In the genomic region with DNA sequence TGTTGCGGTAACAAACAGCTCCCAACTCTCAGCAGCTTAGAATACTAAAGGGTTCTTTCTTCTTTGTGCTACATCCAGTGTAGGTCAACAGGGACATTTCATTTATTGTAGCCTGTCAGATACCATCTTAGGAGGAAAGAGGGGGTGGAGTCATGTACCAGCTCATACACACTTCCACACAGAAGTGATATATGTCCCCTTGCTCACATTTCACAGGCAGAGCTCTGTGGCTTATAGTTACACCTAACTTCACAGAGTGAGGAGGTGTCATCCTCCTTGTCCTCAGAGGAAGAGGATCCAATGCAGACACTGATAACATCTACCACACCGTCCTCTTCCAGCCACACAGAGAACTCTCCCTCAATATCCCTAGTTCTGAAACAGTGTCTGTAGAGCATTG, we compare ENCODE assay signal across 1 cellular context.
TF ChIP-seq lines count a peak whose summit lies in the region.

No MANE protein-coding gene starts in this region.

TF ChIP-seq in H1, 55 proteins besides CTCF, POLR2A, EP300 and RAD21 (continued from another document):
- TF ChIP-seq, protein P1, sequence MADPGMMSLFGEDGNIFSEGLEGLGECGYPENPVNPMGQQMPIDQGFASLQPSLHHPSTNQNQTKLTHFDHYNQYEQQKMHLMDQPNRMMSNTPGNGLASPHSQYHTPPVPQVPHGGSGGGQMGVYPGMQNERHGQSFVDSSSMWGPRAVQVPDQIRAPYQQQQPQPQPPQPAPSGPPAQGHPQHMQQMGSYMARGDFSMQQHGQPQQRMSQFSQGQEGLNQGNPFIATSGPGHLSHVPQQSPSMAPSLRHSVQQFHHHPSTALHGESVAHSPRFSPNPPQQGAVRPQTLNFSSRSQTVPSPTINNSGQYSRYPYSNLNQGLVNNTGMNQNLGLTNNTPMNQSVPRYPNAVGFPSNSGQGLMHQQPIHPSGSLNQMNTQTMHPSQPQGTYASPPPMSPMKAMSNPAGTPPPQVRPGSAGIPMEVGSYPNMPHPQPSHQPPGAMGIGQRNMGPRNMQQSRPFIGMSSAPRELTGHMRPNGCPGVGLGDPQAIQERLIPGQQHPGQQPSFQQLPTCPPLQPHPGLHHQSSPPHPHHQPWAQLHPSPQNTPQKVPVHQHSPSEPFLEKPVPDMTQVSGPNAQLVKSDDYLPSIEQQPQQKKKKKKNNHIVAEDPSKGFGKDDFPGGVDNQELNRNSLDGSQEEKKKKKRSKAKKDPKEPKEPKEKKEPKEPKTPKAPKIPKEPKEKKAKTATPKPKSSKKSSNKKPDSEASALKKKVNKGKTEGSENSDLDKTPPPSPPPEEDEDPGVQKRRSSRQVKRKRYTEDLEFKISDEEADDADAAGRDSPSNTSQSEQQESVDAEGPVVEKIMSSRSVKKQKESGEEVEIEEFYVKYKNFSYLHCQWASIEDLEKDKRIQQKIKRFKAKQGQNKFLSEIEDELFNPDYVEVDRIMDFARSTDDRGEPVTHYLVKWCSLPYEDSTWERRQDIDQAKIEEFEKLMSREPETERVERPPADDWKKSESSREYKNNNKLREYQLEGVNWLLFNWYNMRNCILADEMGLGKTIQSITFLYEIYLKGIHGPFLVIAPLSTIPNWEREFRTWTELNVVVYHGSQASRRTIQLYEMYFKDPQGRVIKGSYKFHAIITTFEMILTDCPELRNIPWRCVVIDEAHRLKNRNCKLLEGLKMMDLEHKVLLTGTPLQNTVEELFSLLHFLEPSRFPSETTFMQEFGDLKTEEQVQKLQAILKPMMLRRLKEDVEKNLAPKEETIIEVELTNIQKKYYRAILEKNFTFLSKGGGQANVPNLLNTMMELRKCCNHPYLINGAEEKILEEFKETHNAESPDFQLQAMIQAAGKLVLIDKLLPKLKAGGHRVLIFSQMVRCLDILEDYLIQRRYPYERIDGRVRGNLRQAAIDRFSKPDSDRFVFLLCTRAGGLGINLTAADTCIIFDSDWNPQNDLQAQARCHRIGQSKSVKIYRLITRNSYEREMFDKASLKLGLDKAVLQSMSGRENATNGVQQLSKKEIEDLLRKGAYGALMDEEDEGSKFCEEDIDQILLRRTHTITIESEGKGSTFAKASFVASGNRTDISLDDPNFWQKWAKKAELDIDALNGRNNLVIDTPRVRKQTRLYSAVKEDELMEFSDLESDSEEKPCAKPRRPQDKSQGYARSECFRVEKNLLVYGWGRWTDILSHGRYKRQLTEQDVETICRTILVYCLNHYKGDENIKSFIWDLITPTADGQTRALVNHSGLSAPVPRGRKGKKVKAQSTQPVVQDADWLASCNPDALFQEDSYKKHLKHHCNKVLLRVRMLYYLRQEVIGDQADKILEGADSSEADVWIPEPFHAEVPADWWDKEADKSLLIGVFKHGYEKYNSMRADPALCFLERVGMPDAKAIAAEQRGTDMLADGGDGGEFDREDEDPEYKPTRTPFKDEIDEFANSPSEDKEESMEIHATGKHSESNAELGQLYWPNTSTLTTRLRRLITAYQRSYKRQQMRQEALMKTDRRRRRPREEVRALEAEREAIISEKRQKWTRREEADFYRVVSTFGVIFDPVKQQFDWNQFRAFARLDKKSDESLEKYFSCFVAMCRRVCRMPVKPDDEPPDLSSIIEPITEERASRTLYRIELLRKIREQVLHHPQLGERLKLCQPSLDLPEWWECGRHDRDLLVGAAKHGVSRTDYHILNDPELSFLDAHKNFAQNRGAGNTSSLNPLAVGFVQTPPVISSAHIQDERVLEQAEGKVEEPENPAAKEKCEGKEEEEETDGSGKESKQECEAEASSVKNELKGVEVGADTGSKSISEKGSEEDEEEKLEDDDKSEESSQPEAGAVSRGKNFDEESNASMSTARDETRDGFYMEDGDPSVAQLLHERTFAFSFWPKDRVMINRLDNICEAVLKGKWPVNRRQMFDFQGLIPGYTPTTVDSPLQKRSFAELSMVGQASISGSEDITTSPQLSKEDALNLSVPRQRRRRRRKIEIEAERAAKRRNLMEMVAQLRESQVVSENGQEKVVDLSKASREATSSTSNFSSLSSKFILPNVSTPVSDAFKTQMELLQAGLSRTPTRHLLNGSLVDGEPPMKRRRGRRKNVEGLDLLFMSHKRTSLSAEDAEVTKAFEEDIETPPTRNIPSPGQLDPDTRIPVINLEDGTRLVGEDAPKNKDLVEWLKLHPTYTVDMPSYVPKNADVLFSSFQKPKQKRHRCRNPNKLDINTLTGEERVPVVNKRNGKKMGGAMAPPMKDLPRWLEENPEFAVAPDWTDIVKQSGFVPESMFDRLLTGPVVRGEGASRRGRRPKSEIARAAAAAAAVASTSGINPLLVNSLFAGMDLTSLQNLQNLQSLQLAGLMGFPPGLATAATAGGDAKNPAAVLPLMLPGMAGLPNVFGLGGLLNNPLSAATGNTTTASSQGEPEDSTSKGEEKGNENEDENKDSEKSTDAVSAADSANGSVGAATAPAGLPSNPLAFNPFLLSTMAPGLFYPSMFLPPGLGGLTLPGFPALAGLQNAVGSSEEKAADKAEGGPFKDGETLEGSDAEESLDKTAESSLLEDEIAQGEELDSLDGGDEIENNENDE (IDR thresholded peaks at IDR 0.05; ENCODE audit: insufficient replicate concordance, low read length) = no peak
- no peak for TF ChIP-seq BACH1 (IDR thresholded peaks at IDR 0.05; ENCODE audit: low read length)
- no peak for TF ChIP-seq SRF (IDR thresholded peaks at IDR 0.05; ENCODE audit: low read depth, low read length)
- TF ChIP-seq SIN3A (conservative IDR thresholded peaks at IDR 0.05 in 1 of 2, IDR thresholded peaks at IDR 0.05 in 1 of 2; ENCODE audit: low read depth in 1 of 2, low read length in 2 of 2) = no peak
